ENCODE assay signal across 13 cellular contexts in genomic region chr5:54534306-54534705, GRCh38. TPM values are rescaled to one million over a fixed set of nuclear protein-coding genes. Genes with fewer than 3 reads are reported as not detected.
DNase-seq lines count a peak whose midpoint lies in the region; ATAC-seq, FAIRE-seq and TF ChIP-seq lines count a peak whose summit lies in the region.
"Had no signal": no experiment of that assay in that cellular context is flagged by ENCODE, and none has a peak within 500 bp of the region (broad histone marks: within the 10 kb centered on the region; RNA-seq: fewer than 3 reads in every experiment).

No MANE protein-coding gene starts in this region.

- in situ Hi-C loops in HepG2 (cut with HindIII; ENCODE audit: extremely low pct_ligation_motif_present, low pct_unique_long_range_greater_than_20kb) = no loop called here

- H3K4me1 ChIP-seq in liver (ENCODE audit: control insufficient read depth in 4 of 4, insufficient read depth in 4 of 4, low read length in 3 of 4) = peaks cover 21 to 51% (median 32%) of the 10 kb centered on the region in 4 donors
- peaks cover 14% of the 10 kb centered on the region for H3K4me1 ChIP-seq in HepG2 (ENCODE audit: insufficient read depth, low read length)
- peaks cover 17% of the 10 kb centered on the region for H3K4me1 ChIP-seq in right cardiac atrium (ENCODE audit: control insufficient read depth, insufficient read depth, low read length)

- POLR2A ChIA-PET in HepG2 (lab: Yijun Ruan, JAX) = no interaction called here
- POLR2A ChIA-PET in activated CD4-positive, alpha-beta memory T cell treated with anti-CD3 and anti-CD28 coated beads for 36 hours (lab: Charles Lee) = interaction anchor here (0.7 kb wide), 1 partner anchor 991 kb away, joined by 4 read pairs; no protein-coding TSS in a partner anchor

- H3K4me3 ChIP-seq in liver (ENCODE audit: low read depth in 1 of 3, low read length in 3 of 3) (no peak overlapping the region), HepG2 (replicated peaks in 1 of 3; ENCODE audit: insufficient read depth in 1 of 3, low read depth in 2 of 3, low read length in 3 of 3) (no peak overlapping the region), right cardiac atrium (ENCODE audit: low read length) (no peak overlapping the region)

- BruUV-seq in HepG2 (replicated peaks; lab: Mats Ljungman, UMichigan) = no TSS peak

- intact Hi-C loops in HepG2 (cut with micrococcal nuclease; ENCODE audit: unreplicated experiment) (no loop called here), right cardiac atrium (cut with DNase I) (no loop called here)
- intact Hi-C loops in activated CD4-positive, alpha-beta memory T cell treated with anti-CD3 and anti-CD28 coated beads for 36 hours (cut with micrococcal nuclease) = no loop called here

- TF ChIP-seq POLR2A in HepG2 (IDR thresholded peaks at IDR 0.05; ENCODE audit: insufficient read depth in 1 of 2, low read depth in 2 of 2, low read length in 2 of 2) = no peak

- CTCF ChIA-PET in HepG2 (lab: Yijun Ruan, JAX; ENCODE audit: low intra/inter-chr PET ratio, low total read pairs) = no interaction called here
- CTCF ChIA-PET in activated CD4-positive, alpha-beta memory T cell treated with anti-CD3 and anti-CD28 coated beads for 36 hours (lab: Charles Lee) = interaction anchor here (0.7 kb wide), 1 partner anchor 675 kb away, joined by 4 read pairs; no protein-coding TSS in a partner anchor

- H3K4me3 Mint-ChIP-seq in progenitor cell of endocrine pancreas (ENCODE audit: low read depth) = no peak overlapping the region
- H3K4me3 Mint-ChIP-seq in activated CD4-positive, alpha-beta memory T cell treated with anti-CD3 and anti-CD28 coated beads for 36 hours = no peak overlapping the region

- TF ChIP-seq EP300 in HepG2 (IDR thresholded peaks at IDR 0.05; ENCODE audit: low read depth in 2 of 2, low read length in 2 of 2) (no peak), HepG2 (CRISPR knock-in tag; IDR thresholded peaks at IDR 0.05; ENCODE audit: borderline replicate concordance) (no peak)

- H3K27ac ChIP-seq in liver (ENCODE audit: low read depth in 1 of 2, low read length in 2 of 2) (peak overlapping the region; percentile 37 to 51), HepG2 (ENCODE audit: extremely low read length, insufficient read depth, low read length) (no peak overlapping the region), right cardiac atrium (ENCODE audit: low read length) (peak overlapping the region; percentile 94)
- H3K27ac ChIP-seq: WERI-Rb-1 had no signal

- H3K9ac ChIP-seq in liver (ENCODE audit: low read depth in 1 of 2, low read length in 2 of 2) (no peak overlapping the region), HepG2 (ENCODE audit: insufficient read depth, low read depth, low read length) (no peak overlapping the region)

- TF ChIP-seq CTCF in liver (IDR thresholded peaks at IDR 0.05; ENCODE audit: low read depth, low read length, missing input control) = no peak
- TF ChIP-seq CTCF in HepG2 (CRISPR knock-in tag; IDR thresholded peaks at IDR 0.05) = no peak
- no peak for TF ChIP-seq CTCF in progenitor cell of endocrine pancreas (IDR thresholded peaks at IDR 0.05; ENCODE audit: unreplicated experiment)

- H3K27ac Mint-ChIP-seq in progenitor cell of endocrine pancreas = peak overlapping the region; percentile 86
- no peak overlapping the region for H3K27ac Mint-ChIP-seq in activated CD4-positive, alpha-beta memory T cell treated with anti-CD3 and anti-CD28 coated beads for 36 hours

- no peak for TF ChIP-seq RAD21 in liver (IDR thresholded peaks at IDR 0.05)
- no peak for TF ChIP-seq RAD21 in HepG2 (CRISPR knock-in tag; IDR thresholded peaks at IDR 0.05)

- H3K9me3 Mint-ChIP-seq in progenitor cell of endocrine pancreas (ENCODE audit: low read depth) = no peaks in the 10 kb centered on the region
- no peaks in the 10 kb centered on the region for H3K9me3 Mint-ChIP-seq in activated CD4-positive, alpha-beta memory T cell treated with anti-CD3 and anti-CD28 coated beads for 36 hours
- H3K9me3 Mint-ChIP-seq: naive thymus-derived CD4-positive, alpha-beta T cell had no signal

- no peaks in the 10 kb centered on the region for H3K9me3 ChIP-seq in liver (ENCODE audit: control insufficient read depth in 4 of 4, low read length in 3 of 4)
- no peaks in the 10 kb centered on the region for H3K9me3 ChIP-seq in HepG2 (ENCODE audit: low read length)
- no peaks in the 10 kb centered on the region for H3K9me3 ChIP-seq in right cardiac atrium (ENCODE audit: control insufficient read depth, low read length)

- no peak for DNase-seq in HepG2 (ENCODE audit: low spot score)
- DNase-seq in right cardiac atrium = no peak
- no peak for DNase-seq in progenitor cell of endocrine pancreas (ENCODE audit: low spot score, unreplicated experiment)
- DNase-seq in GM19239 (ENCODE audit: insufficient read length, low spot score) = no peak
- no peak for DNase-seq in activated CD4-positive, alpha-beta memory T cell treated with anti-CD3 and anti-CD28 coated beads for 36 hours
- DNase-seq in NCI-H748 (lab: John Stamatoyannopoulos, UW; ENCODE audit: unreplicated experiment) = no peak
- DNase-seq: activated naive CD4-positive, alpha-beta T cell treated with anti-CD3 and anti-CD28 coated beads, Interleukin-2, amount 50 U/mL, for 16 hours; AML-193; MM.1S; naive thymus-derived CD4-positive, alpha-beta T cell; WERI-Rb-1 had no signal

- no peaks in the 10 kb centered on the region for H4K20me1 ChIP-seq in HepG2 (ENCODE audit: insufficient read depth, low read length)

- no peaks in the 10 kb centered on the region for H3K27me3 ChIP-seq in liver (ENCODE audit: control insufficient read depth in 4 of 4, insufficient read depth in 4 of 4, low read length in 3 of 4)
- H3K27me3 ChIP-seq in HepG2 (ENCODE audit: control insufficient read depth in 1 of 2, insufficient read depth in 2 of 2, low read length in 2 of 2) = no peaks in the 10 kb centered on the region
- no peaks in the 10 kb centered on the region for H3K27me3 ChIP-seq in right cardiac atrium (ENCODE audit: control insufficient read depth, insufficient read depth)

- no peaks in the 10 kb centered on the region for H3K36me3 ChIP-seq in liver (ENCODE audit: control insufficient read depth in 4 of 4, insufficient read depth in 3 of 4, low read depth in 1 of 4, low read length in 3 of 4)
- no peaks in the 10 kb centered on the region for H3K36me3 ChIP-seq in HepG2 (replicated peaks in 1 of 2; ENCODE audit: control insufficient read depth in 1 of 2, insufficient read depth in 2 of 2, low read length in 2 of 2)
- H3K36me3 ChIP-seq: WERI-Rb-1 had no signal

- peaks cover 9% of the 10 kb centered on the region for H3K36me3 Mint-ChIP-seq in progenitor cell of endocrine pancreas (ENCODE audit: insufficient read depth)
- H3K36me3 Mint-ChIP-seq in activated CD4-positive, alpha-beta memory T cell treated with anti-CD3 and anti-CD28 coated beads for 36 hours = peaks cover 3% of the 10 kb centered on the region

- WGBS in liver = 71% methylated on average over 2 of the region's 2 CpGs
- WGBS in HepG2 (ENCODE audit: low lambda C conversion rate) = 92% methylated on average over 2 of the region's 2 CpGs
- WGBS in right cardiac atrium = 32% methylated on average over 2 of the region's 2 CpGs

- FAIRE-seq in HepG2 (lab: Jason Lieb, UNC) (no peak), GM19239 (lab: Jason Lieb, UNC) (no peak)

- H2AFZ ChIP-seq in HepG2 (ENCODE audit: low read length) = no peak overlapping the region

- no peaks in the 10 kb centered on the region for H3K27me3 Mint-ChIP-seq in progenitor cell of endocrine pancreas
- H3K27me3 Mint-ChIP-seq in activated CD4-positive, alpha-beta memory T cell treated with anti-CD3 and anti-CD28 coated beads for 36 hours = no peaks in the 10 kb centered on the region
- H3K27me3 Mint-ChIP-seq: naive thymus-derived CD4-positive, alpha-beta T cell had no signal

- peaks cover 23% of the 10 kb centered on the region for H3K4me1 Mint-ChIP-seq in progenitor cell of endocrine pancreas (ENCODE audit: low read depth)
- H3K4me1 Mint-ChIP-seq in activated CD4-positive, alpha-beta memory T cell treated with anti-CD3 and anti-CD28 coated beads for 36 hours (ENCODE audit: low read depth) = peaks cover 36% of the 10 kb centered on the region

- no peak for ATAC-seq in HepG2
- peak; percentile 31 to 33 for ATAC-seq in right cardiac atrium
- no peak for ATAC-seq in GM21619 (IDR thresholded peaks at IDR 0.05; ENCODE audit: unreplicated experiment)
- ATAC-seq: naive thymus-derived CD4-positive, alpha-beta T cell had no signal

- no peaks in the 10 kb centered on the region for H3K79me2 ChIP-seq in HepG2 (ENCODE audit: insufficient read depth, low read length)

- no peak overlapping the region for H3K4me2 ChIP-seq in HepG2 (ENCODE audit: low read depth, low read length)

TF ChIP-seq in liver, 16 proteins besides CTCF, POLR2A, EP300 and RAD21 (continues in another document):
- TF ChIP-seq FOXA1 (IDR thresholded peaks at IDR 0.05) = no peak

TF ChIP-seq in HepG2, 621 proteins besides CTCF, POLR2A, EP300 and RAD21 (continues in another document):
- TF ChIP-seq NFE2L2 (IDR thresholded peaks at IDR 0.05; ENCODE audit: low read length) = no peak

RNA-seq across cellular contexts. Expression of gene SNX18, which starts 16.7 kb away (rescaled TPM):
- total RNA-seq in liver (10 to 100 TPM; 15.4 to 32.5 TPM), HepG2 (2016; rRNA removed; fragmentation: Illumina TruSeq; extraction: Trizol) (6.0 and 6.2 TPM in 2 replicates), right cardiac atrium (10 to 100 TPM; 12.0 to 14.0 (median 12.8) TPM), progenitor cell of endocrine pancreas (26.3 and 28.6 TPM in 2 replicates)
- polyA plus RNA-seq in liver (1 to 10 TPM; 4.9 to 9.7 TPM), HepG2 (2011; rRNA removed) (2.3 and 2.7 TPM in 2 replicates), right cardiac atrium (3.8 TPM)
- 0.81 and 0.88 TPM in 2 replicates for total RNA-seq in HepG2 (2016; cell fraction: cytosol; rRNA removed; fragmentation: Illumina TruSeq; extraction: Trizol; ENCODE audit: low read depth)
- total RNA-seq in HepG2 (2016; cell fraction: insoluble cytoplasmic fraction; rRNA removed; fragmentation: Illumina TruSeq; extraction: Trizol) = 5.6 and 5.9 TPM in 2 replicates
- 4.7 and 5.3 TPM in 2 replicates for total RNA-seq in HepG2 (2016; cell fraction: membrane; rRNA removed; fragmentation: Illumina TruSeq; extraction: Trizol)
- 5.4 and 5.5 TPM in 2 replicates for total RNA-seq in HepG2 (2016; cell fraction: nucleus; rRNA removed; fragmentation: Illumina TruSeq; extraction: Trizol)
- polyA plus RNA-seq in HepG2 (2011; cell fraction: cytosol; rRNA removed) = 2.0 and 3.0 TPM in 2 replicates
- polyA plus RNA-seq in HepG2 (2011; cell fraction: nucleus; rRNA removed) = 3.4 and 3.8 TPM in 2 replicates
- 2.5 and 3.2 TPM in 2 replicates for polyA plus RNA-seq in HepG2 (2012)
- polyA plus RNA-seq in HepG2 (2016; cell fraction: cytosol; fragmentation: Illumina TruSeq; extraction: Trizol; ENCODE audit: low read depth) = 0.60 and 0.81 TPM in 2 replicates
- polyA plus RNA-seq in HepG2 (2016; cell fraction: insoluble cytoplasmic fraction; fragmentation: Illumina TruSeq; extraction: Trizol; ENCODE audit: low read depth) = 6.8 and 8.2 TPM in 2 replicates
- polyA plus RNA-seq in HepG2 (2016; cell fraction: membrane; fragmentation: Illumina TruSeq; extraction: Trizol; ENCODE audit: low read depth) = 3.2 and 4.0 TPM in 2 replicates
- polyA plus RNA-seq in HepG2 (2016; cell fraction: nucleus; fragmentation: Illumina TruSeq; extraction: Trizol; ENCODE audit: insufficient read depth, low read depth) = 4.1 and 5.1 TPM in 2 replicates
- polyA minus RNA-seq in HepG2 (2011; rRNA and poly(A)+ RNA removed; ENCODE audit: low replicate concordance) = 6.5 and 11.0 TPM in 2 replicates
- 6.8 and 6.9 TPM in 2 replicates for polyA minus RNA-seq in HepG2 (2011; cell fraction: cytosol; rRNA and poly(A)+ RNA removed)
- polyA minus RNA-seq in HepG2 (2011; cell fraction: nucleus; rRNA and poly(A)+ RNA removed) = 10.2 and 10.8 TPM in 2 replicates
- total RNA-seq in activated CD4-positive, alpha-beta memory T cell treated with anti-CD3 and anti-CD28 coated beads for 36 hours = 1 to 10 TPM; 8.5 to 8.7 TPM

Comparison
In these comparisons a context has a peak if more than half of its experiments do, and no peak if none do; other contexts are left out.
1. ATAC-seq: peak in right cardiac atrium (2 of 2); none in HepG2 (single experiment) and GM21619 (single experiment).